11 cellular contexts compared by ENCODE assay signal in genomic region chr1:218473527-218473926, GRCh38.
DNase-seq lines count a peak whose midpoint lies in the region; ATAC-seq, FAIRE-seq and TF ChIP-seq lines count a peak whose summit lies in the region.
"Had no signal": no experiment of that assay in that cellular context is flagged by ENCODE, and none has a peak within 500 bp of the region (broad histone marks: within the 10 kb centered on the region; RNA-seq: fewer than 3 reads in every experiment).

No MANE protein-coding gene starts in this region.

- no peaks in the 10 kb centered on the region for H3K79me2 ChIP-seq in mammary epithelial cell (ENCODE audit: insufficient read depth, low read length)

- H3K4me2 ChIP-seq in A549: no peak overlapping the region
- no peak overlapping the region for H3K4me2 ChIP-seq in mammary epithelial cell (ENCODE audit: insufficient read depth, low read depth, low read length)

- ATAC-seq in A549: no peak
- peak; percentile 61 for ATAC-seq in GM19395 (IDR thresholded peaks at IDR 0.05; ENCODE audit: unreplicated experiment)
- peak; percentile 59 for ATAC-seq in HG03565 (IDR thresholded peaks at IDR 0.05; ENCODE audit: unreplicated experiment)
- ATAC-seq in GM21515 (IDR thresholded peaks at IDR 0.05; ENCODE audit: unreplicated experiment): no peak
- ATAC-seq: WTC11 had no signal

- in situ Hi-C loops in mammary epithelial cell (cut with MboI; ENCODE audit: low sequenced_read_pairs in 2 of 2): no loop called here

- dilution Hi-C loops in mammary epithelial cell (cut with HindIII; ENCODE audit: low sequenced_read_pairs): no loop called here

- peaks cover 6% of the 10 kb centered on the region; the same call in 1 of the 3 replicates for H3K9me3 ChIP-seq in A549
- H3K9me3 ChIP-seq in mammary epithelial cell (replicated peaks; ENCODE audit: insufficient read depth, low read length): no peaks in the 10 kb centered on the region

- no peak for FAIRE-seq in A549 (lab: Jason Lieb, UNC)

- TF ChIP-seq RAD21 in A549 (conservative IDR thresholded peaks at IDR 0.05 in 1 of 2, IDR thresholded peaks at IDR 0.05 in 1 of 2): no peak

- H3K4me1 ChIP-seq in A549 (peaks cover 40% of the 10 kb centered on the region), mammary epithelial cell (ENCODE audit: insufficient read depth, low read length) (peaks cover 22% of the 10 kb centered on the region)

- POLR2A ChIA-PET in A549 (lab: Yijun Ruan, JAX): no interaction called here

- no peak overlapping the region for H3K4me3 ChIP-seq in A549
- H3K4me3 ChIP-seq in mammary epithelial cell (replicated peaks in 1 of 3; ENCODE audit: insufficient read depth in 1 of 3, low read depth in 2 of 3, low read length in 3 of 3): no peak overlapping the region

- no TSS peak for BruUV-seq in mammary epithelial cell (replicated peaks; lab: Mats Ljungman, UMichigan)

- no peaks in the 10 kb centered on the region for H3K27me3 ChIP-seq in mammary epithelial cell (ENCODE audit: insufficient read depth, low read length)

- no peak for TF ChIP-seq EP300 in A549 (IDR thresholded peaks at IDR 0.05)

- H3K36me3 ChIP-seq in mammary epithelial cell (ENCODE audit: insufficient read depth, low read length): no peaks in the 10 kb centered on the region

- CTCF ChIA-PET in A549 (lab: Yijun Ruan, JAX): no interaction called here
- CTCF ChIA-PET in mammary epithelial cell (lab: Charles Lee; ENCODE audit: low non-redundant PET): no interaction called here

- peak overlapping the region; percentile 3 to 84; a peak in 3 of 6 replicates for H3K27ac ChIP-seq in A549
- H3K27ac ChIP-seq in mammary epithelial cell (ENCODE audit: insufficient read depth, low read depth, low read length): no peak overlapping the region

- WGBS in A549 (ENCODE audit: missing lambda C conversion rate): 91% methylated on average over 2 of the region's 2 CpGs
- WGBS in mammary epithelial cell (ENCODE audit: low coverage, missing lambda C conversion rate): 100% methylated on average over 2 of the region's 2 CpGs

- DNase-seq in A549 (ENCODE audit: low read depth in 1 of 2, low spot score in 1 of 2) (no peak), mammary epithelial cell (peak; percentile 21)
- DNase-seq in stimulated activated CD8-positive, alpha-beta memory T cell treated with anti-CD3 and anti-CD28 coated beads, Interleukin-4, amount 100 ng/mL, for 48 hours: no peak
- no peak for DNase-seq in stimulated activated CD4-positive, alpha-beta T cell treated with anti-CD3 and anti-CD28 coated beads, Interleukin-12 subunit alpha, Interleukin-12 subunit beta, amount 100 ng/mL, for 4 hours
- DNase-seq in stimulated activated CD4-positive, alpha-beta T cell treated with anti-CD3 and anti-CD28 coated beads, Interleukin-2, amount 100 ng/mL, for 48 hours: no peak
- DNase-seq: NCI-H187 treated with DMSO at 0.1 percent for 48 hours; stimulated activated CD4-positive, alpha-beta T cell treated with anti-CD3 and anti-CD28 coated beads, Interleukin-15, amount 100 ng/mL, for 24 hours had no signal

- peak overlapping the region; percentile 21 for H2AFZ ChIP-seq in mammary epithelial cell (ENCODE audit: low read depth, low read length)

- H4K20me1 ChIP-seq in mammary epithelial cell (ENCODE audit: insufficient read depth, low read length): no peaks in the 10 kb centered on the region

- intact Hi-C loops in mammary epithelial cell (cut with micrococcal nuclease): no loop called here

- H3K9ac ChIP-seq in mammary epithelial cell (ENCODE audit: insufficient read depth, low read length): no peak overlapping the region

- no peak for TF ChIP-seq POLR2A in A549 (IDR thresholded peaks at IDR 0.05; ENCODE audit: low read length)

- TF ChIP-seq CTCF in A549 (IDR thresholded peaks at IDR 0.05): no peak
- no peak for TF ChIP-seq CTCF in mammary epithelial cell (conservative IDR thresholded peaks at IDR 0.05 in 1 of 2, IDR thresholded peaks at IDR 0.05 in 1 of 2; ENCODE audit: extremely low read depth in 1 of 2, insufficient read depth in 1 of 2, low read depth in 1 of 2, low read length in 2 of 2)

TF ChIP-seq in A549, 52 proteins besides CTCF, POLR2A, EP300 and RAD21:
- TF ChIP-seq FOSL2 (IDR thresholded peaks at IDR 0.05) (no peak), FOSL2 (CRISPR knock-in tag; IDR thresholded peaks at IDR 0.05) (peak; percentile 39; the same call in 1 of the 2 replicates), TP53 (CRISPR knock-in tag; IDR thresholded peaks at IDR 0.05) (no peak)

Comparison
In these comparisons a context has a peak if more than half of its experiments do, and no peak if none do; other contexts are left out.
1. ATAC-seq: peak in GM19395 (single experiment) and HG03565 (single experiment); none in A549 (0 of 2) and GM21515 (single experiment).